Comparison of ENCODE assay signal across 37 cellular contexts in genomic region chr22:23555118-23555517, GRCh38. TPM values are rescaled to one million over a fixed set of nuclear protein-coding genes. Genes with fewer than 3 reads are reported as not detected.
"Had no signal": no experiment of that assay in that cellular context is flagged by ENCODE, and none has a peak within 500 bp of the region (broad histone marks: within the 10 kb centered on the region; RNA-seq: fewer than 3 reads in every experiment).

No MANE protein-coding gene starts in this region.

- H3K27me3 Mint-ChIP-seq: activated CD8-positive, alpha-beta T cell treated with anti-CD3 and anti-CD28 coated beads for 36 hours had no signal

- H3K27ac ChIP-seq: adrenal gland, body of pancreas, breast epithelium, Peyer's patch, SJSA1, VCaP had no signal

- H3K4me3 Mint-ChIP-seq: activated B cell treated with CpG ODN at 0.5 μM for 24 hours; activated CD8-positive, alpha-beta T cell treated with anti-CD3 and anti-CD28 coated beads for 36 hours; activated T-cell treated with anti-CD3 and anti-CD28 coated beads, Interleukin-2, amount 50 U/mL, for 4 hours; activated T-helper 1 cell treated with anti-CD3 and anti-CD28 coated beads, Interleukin-12 subunit alpha, Interleukin-12 subunit beta, Interleukin-2, Interleukin-4 antibody, amounts not matched to agents 30 ng/mL and 10 ng/mL and 1 ng/mL, durations not matched to agents 14 hours and 24 hours and 36 hours had no signal

- H3K27me3 ChIP-seq: adrenal gland, body of pancreas, Peyer's patch had no signal

- H3K4me1 ChIP-seq: adrenal gland, body of pancreas, breast epithelium, Peyer's patch, SJSA1 had no signal

- H3K36me3 ChIP-seq: adrenal gland, breast epithelium, MG63, Peyer's patch, SJSA1 had no signal

- FAIRE-seq: astrocyte had no signal

- H3K4me3 ChIP-seq: adrenal gland, body of pancreas, breast epithelium, MG63, Peyer's patch, SJSA1 had no signal

- H3K4me1 Mint-ChIP-seq: activated B cell treated with CpG ODN at 0.5 μM for 24 hours had no signal

- H3K9me3 Mint-ChIP-seq: activated B cell treated with CpG ODN at 0.5 μM for 24 hours; activated CD8-positive, alpha-beta T cell treated with anti-CD3 and anti-CD28 coated beads for 36 hours; activated naive CD4-positive, alpha-beta T cell treated with anti-CD3 and anti-CD28 coated beads, Interleukin-2, amount 50 U/mL, for 72 hours; activated T-cell treated with anti-CD3 and anti-CD28 coated beads, Interleukin-2, amount 50 U/mL, for 4 hours; activated T-helper 1 cell treated with anti-CD3 and anti-CD28 coated beads, Interleukin-12 subunit alpha, Interleukin-12 subunit beta, Interleukin-2, Interleukin-4 antibody, amounts not matched to agents 30 ng/mL and 10 ng/mL and 1 ng/mL, durations not matched to agents 14 hours and 24 hours and 36 hours had no signal

- DNase-seq: activated B cell treated with CpG ODN at 0.5 μM for 24 hours; activated CD4-positive, alpha-beta T cell treated with anti-CD3 and anti-CD28 coated beads for 48 hours; activated CD4-positive, alpha-beta T cell treated with anti-CD3 and anti-CD28 coated beads, Interleukin-2, amount 50 U/mL, for 4 hours; activated CD4-positive, CD25-positive, alpha-beta regulatory T cell treated with anti-CD3 and anti-CD28 coated beads, Interleukin-2, amount 50 U/mL, for 72 hours; activated CD8-positive, alpha-beta T cell treated with anti-CD3 and anti-CD28 coated beads for 36 hours; activated naive CD4-positive, alpha-beta T cell; activated T-cell treated with anti-CD3 and anti-CD28 coated beads for 4 hours; activated T-cell treated with anti-CD3 and anti-CD28 coated beads, Interleukin-2, amount 50 U/mL, for 4 hours; adrenal gland; body of pancreas; Kasumi-1; KG1; MG63; NCI-H1048; NCI-H1105 treated with DMSO at 0.1 percent for 48 hours; NCI-H1436; NCI-H1694; NCI-H1930; NCI-H345; NCI-H524 treated with DMSO at 0.1 percent for 48 hours; PC-3; RPMI8226; SHP77 treated with DMSO at 0.1 percent for 48 hours; SW 1271; T-helper 1 cell; T-helper 2 cell; T-helper 9 cell had no signal

- H3K9me3 ChIP-seq: adrenal gland, body of pancreas, breast epithelium, MG63, Peyer's patch, SJSA1 had no signal

- H3K27ac Mint-ChIP-seq: activated B cell treated with CpG ODN at 0.5 μM for 24 hours; activated CD8-positive, alpha-beta T cell treated with anti-CD3 and anti-CD28 coated beads for 36 hours; activated T-helper 1 cell treated with anti-CD3 and anti-CD28 coated beads, Interleukin-12 subunit alpha, Interleukin-12 subunit beta, Interleukin-2, Interleukin-4 antibody, amounts not matched to agents 30 ng/mL and 10 ng/mL and 1 ng/mL, durations not matched to agents 14 hours and 24 hours and 36 hours had no signal

- H3K36me3 Mint-ChIP-seq: activated naive CD4-positive, alpha-beta T cell treated with anti-CD3 and anti-CD28 coated beads, Interleukin-2, amount 50 U/mL, for 72 hours had no signal

- ATAC-seq: activated CD8-positive, alpha-beta T cell treated with anti-CD3 and anti-CD28 coated beads for 36 hours; activated naive CD4-positive, alpha-beta T cell treated with anti-CD3 and anti-CD28 coated beads, Interleukin-2, amount 50 U/mL, for 72 hours; activated T-cell treated with anti-CD3 and anti-CD28 coated beads, Interleukin-2, amount 50 U/mL, for 4 hours; body of pancreas; PC-3 had no signal

RNA-seq across cellular contexts. Expression of gene IGLL1, which starts 25.0 kb away (rescaled TPM):
- total RNA-seq: activated B cell treated with CpG ODN at 0.5 μM for 24 hours; activated CD8-positive, alpha-beta memory T cell treated with anti-CD3 and anti-CD28 coated beads for 36 hours; activated CD8-positive, alpha-beta T cell treated with anti-CD3 and anti-CD28 coated beads for 36 hours; activated naive CD4-positive, alpha-beta T cell treated with anti-CD3 and anti-CD28 coated beads, Interleukin-2, amount 50 U/mL, for 72 hours; activated T-cell treated with anti-CD3 and anti-CD28 coated beads, Interleukin-2, amount 50 U/mL, for 4 hours; activated T-helper 1 cell treated with anti-CD3 and anti-CD28 coated beads, Interleukin-12 subunit alpha, Interleukin-12 subunit beta, Interleukin-2, Interleukin-4 antibody, amounts not matched to agents 30 ng/mL and 10 ng/mL and 1 ng/mL, durations not matched to agents 14 hours and 24 hours and 36 hours; adrenal gland; astrocyte; body of pancreas; breast epithelium; cardiac septum; NCI-H460; PC-3; Peyer's patch; SJSA1 had no signal
